In genomic region chr16:72988568-72988967, GRCh38 we compare ENCODE assay signal across 16 cellular contexts. TPM values are rescaled to one million over a fixed set of nuclear protein-coding genes. Genes with fewer than 3 reads are reported as not detected.
A peak's percentile ranks its signal among the peaks of the same experiment; 100 is the strongest.
DNase-seq lines count a peak whose midpoint lies in the region; ATAC-seq, FAIRE-seq and TF ChIP-seq lines count a peak whose summit lies in the region.
"Had no signal": no experiment of that assay in that cellular context is flagged by ENCODE, and none has a peak within 500 bp of the region (broad histone marks: within the 10 kb centered on the region; RNA-seq: fewer than 3 reads in every experiment).

No MANE protein-coding gene starts in this region.

- no peak overlapping the region for H4K12ac ChIP-seq in trophoblast cell (ENCODE audit: low read depth, low read length)

- H3K9ac ChIP-seq in IMR-90 (ENCODE audit: low read depth, low read length) (no peak overlapping the region), K562 (ENCODE audit: insufficient read depth in 1 of 2, low read depth in 2 of 2, low read length in 2 of 2) (no peak overlapping the region), trophoblast cell (ENCODE audit: low read length) (no peak overlapping the region)

- H2AFZ ChIP-seq in IMR-90 (replicated peaks; ENCODE audit: low read length, poor library complexity) (no peak overlapping the region), K562 (ENCODE audit: low read depth, low read length) (no peak overlapping the region), trophoblast cell (ENCODE audit: insufficient read depth, low read length, poor library complexity) (no peak overlapping the region)

- ATAC-seq in IMR-90 (ENCODE audit: low read depth) (no peak), K562 (no peak), HG02870 (IDR thresholded peaks at IDR 0.05; ENCODE audit: unreplicated experiment) (no peak)

- no peak for TF ChIP-seq POLR2A in IMR-90 (IDR thresholded peaks at IDR 0.05; ENCODE audit: low read depth, low read length)
- no peak for TF ChIP-seq POLR2A in K562 (conservative IDR thresholded peaks at IDR 0.05)
- no peak for TF ChIP-seq POLR2A in tibial nerve (IDR thresholded peaks at IDR 0.05)

- H2AK5ac ChIP-seq in IMR-90 (ENCODE audit: low read depth, low read length) (no peak overlapping the region), trophoblast cell (ENCODE audit: low read length) (no peak overlapping the region)

- no peak for DNase-seq in IMR-90
- DNase-seq in K562 (ENCODE audit: extremely low read depth in 1 of 4, low spot score in 3 of 4): no peak
- DNase-seq in trophoblast cell: no peak
- DNase-seq in tibial nerve (ENCODE audit: low spot score in 2 of 2): no peak
- no peak for DNase-seq in KG1 (lab: John Stamatoyannopoulos, UW)
- DNase-seq in hepatic stellate cell (ENCODE audit: low spot score): no peak
- DNase-seq: activated CD4-positive, alpha-beta T cell treated with anti-CD3 and anti-CD28 coated beads, Interleukin-2, amount 50 U/mL, for 48 hours; activated naive CD4-positive, alpha-beta T cell treated with anti-CD3 and anti-CD28 coated beads, Interleukin-2, amount 10 ng/mL, durations not matched to agents 7 days and 5 days; COR-L47; MM.1S; NCI-H1694; NCI-H226; posterior cingulate gyrus had no signal

- H3K9me1 ChIP-seq in IMR-90 (ENCODE audit: insufficient read depth, low read length) (peaks cover 34% of the 10 kb centered on the region), K562 (ENCODE audit: control insufficient read depth, insufficient read depth, low read length) (no peaks in the 10 kb centered on the region)

- H3K56ac ChIP-seq in IMR-90 (ENCODE audit: extremely low read depth, insufficient read depth, low read length): no peak overlapping the region

- H3K14ac ChIP-seq in IMR-90 (replicated peaks; ENCODE audit: low read depth, low read length) (no peak overlapping the region), trophoblast cell (ENCODE audit: low read length) (no peak overlapping the region)

- peaks cover 34% of the 10 kb centered on the region for H4K20me1 ChIP-seq in IMR-90 (ENCODE audit: insufficient read depth, low read length)
- H4K20me1 ChIP-seq in K562 (replicated peaks; ENCODE audit: control insufficient read depth, insufficient read depth, low read length): no peaks in the 10 kb centered on the region

- TF ChIP-seq CTCF in IMR-90 (conservative IDR thresholded peaks at IDR 0.05; ENCODE audit: low read depth, low read length): no peak
- TF ChIP-seq CTCF in K562 (IDR thresholded peaks at IDR 0.05 in 2 of 3, conservative IDR thresholded peaks at IDR 0.05 in 1 of 3; ENCODE audit: insufficient read depth in 2 of 3, low read depth in 1 of 3, low read length in 3 of 3): no peak
- TF ChIP-seq CTCF in tibial nerve (IDR thresholded peaks at IDR 0.05): no peak

- no peak overlapping the region for H3K23ac ChIP-seq in IMR-90 (ENCODE audit: low read depth, low read length)
- no peak overlapping the region for H3K23ac ChIP-seq in trophoblast cell (ENCODE audit: low read length)

- no peak overlapping the region for H4K8ac ChIP-seq in IMR-90 (ENCODE audit: low read depth in 2 of 2, low read length in 2 of 2)
- no peak overlapping the region for H4K8ac ChIP-seq in trophoblast cell (ENCODE audit: low read depth, low read length)

- TF ChIP-seq RAD21 in IMR-90 (IDR thresholded peaks at IDR 0.05; ENCODE audit: low read length) (no peak), K562 (CRISPR knock-in tag; conservative IDR thresholded peaks at IDR 0.05 in 1 of 2, IDR thresholded peaks at IDR 0.05 in 1 of 2) (no peak)

- no peak overlapping the region for H4K91ac ChIP-seq in IMR-90 (ENCODE audit: insufficient read depth, low read depth, low read length)
- H4K91ac ChIP-seq in trophoblast cell (ENCODE audit: low read depth, low read length): no peak overlapping the region

- TF ChIP-seq EP300 in K562 (IDR thresholded peaks at IDR 0.05; ENCODE audit: low read length): no peak
- no peak for TF ChIP-seq EP300 in tibial nerve (IDR thresholded peaks at IDR 0.05)

- no peak overlapping the region for H2BK12ac ChIP-seq in trophoblast cell (ENCODE audit: low read length)

- no peak for FAIRE-seq in K562 (lab: Jason Lieb, UNC)
- FAIRE-seq: H1 had no signal

- intact Hi-C loops in IMR-90 (cut with micrococcal nuclease) (no loop called here), K562 (cut with micrococcal nuclease) (no loop called here)

- POLR2A ChIA-PET in IMR-90 (lab: Charles Lee; ENCODE audit: unreplicated experiment): no interaction called here
- POLR2A ChIA-PET in K562 (lab: Yijun Ruan, JAX): interaction anchor here (0.7 kb wide), 1 partner anchor 11 kb away, joined by 3 read pairs; no protein-coding TSS in a partner anchor

- in situ Hi-C loops in IMR-90 (cut with MboI; ENCODE audit: low sequenced_read_pairs): no loop called here
- in situ Hi-C loops in K562 (cut with MboI): no loop called here

- H3K36me3 ChIP-seq in IMR-90 (ENCODE audit: control insufficient read depth, insufficient read depth, low read length): no peaks in the 10 kb centered on the region
- H3K36me3 ChIP-seq in K562 (ENCODE audit: control insufficient read depth, insufficient read depth, low read length): no peaks in the 10 kb centered on the region
- no peaks in the 10 kb centered on the region for H3K36me3 ChIP-seq in trophoblast cell (ENCODE audit: control insufficient read depth in 1 of 2, insufficient read depth in 2 of 2, low read length in 2 of 2)
- no peaks in the 10 kb centered on the region for H3K36me3 ChIP-seq in tibial nerve
- H3K36me3 ChIP-seq: Peyer's patch had no signal

- H2AK9ac ChIP-seq in IMR-90 (replicated peaks; ENCODE audit: low read depth, low read length, poor library complexity): no peak overlapping the region

- CTCF ChIA-PET in IMR-90 (lab: Yijun Ruan, JAX): no interaction called here
- CTCF ChIA-PET in K562 (lab: Yijun Ruan, JAX; ENCODE audit: low intra/inter-chr PET ratio): no interaction called here

- H2BK120ac ChIP-seq in IMR-90 (ENCODE audit: low read depth, low read length) (no peak overlapping the region), trophoblast cell (ENCODE audit: insufficient read depth, low read length, poor library complexity) (no peak overlapping the region)

- H3K4me2 ChIP-seq in IMR-90 (ENCODE audit: low read depth, low read length) (no peak overlapping the region), K562 (ENCODE audit: insufficient read depth, low read length) (no peak overlapping the region), trophoblast cell (ENCODE audit: low read length) (no peak overlapping the region)

- no peak overlapping the region for H2BK15ac ChIP-seq in IMR-90 (ENCODE audit: low read depth, low read length)

- H3K9me3 ChIP-seq in IMR-90 (ENCODE audit: control insufficient read depth, insufficient read depth, low read length) (no peaks in the 10 kb centered on the region), K562 (replicated peaks; ENCODE audit: control insufficient read depth, insufficient read depth, low read depth, low read length) (no peaks in the 10 kb centered on the region), trophoblast cell (ENCODE audit: insufficient read depth, low read depth, low read length) (no peaks in the 10 kb centered on the region), tibial nerve (no peaks in the 10 kb centered on the region)
- H3K9me3 ChIP-seq: Peyer's patch had no signal

- no peak overlapping the region for H2BK20ac ChIP-seq in IMR-90 (ENCODE audit: low read depth, low read length)

- BruUV-seq in IMR-90 (replicated peaks; lab: Mats Ljungman, UMichigan): no TSS peak
- BruUV-seq in K562 (replicated peaks; lab: Mats Ljungman, UMichigan): no TSS peak

- H3K27me3 ChIP-seq in IMR-90 (ENCODE audit: control insufficient read depth, insufficient read depth, low read length): no peaks in the 10 kb centered on the region
- H3K27me3 ChIP-seq in K562 (ENCODE audit: control insufficient read depth in 2 of 2, insufficient read depth in 2 of 2, low read length in 2 of 2): peaks cover 20 to 75% of the 10 kb centered on the region in 2 experiments; a peak in 4 of 5 replicates
- H3K27me3 ChIP-seq in trophoblast cell (ENCODE audit: insufficient read depth, low read length): no peaks in the 10 kb centered on the region
- H3K27me3 ChIP-seq in tibial nerve: no peaks in the 10 kb centered on the region
- H3K27me3 ChIP-seq: Peyer's patch had no signal

- no peak overlapping the region for H3K4ac ChIP-seq in IMR-90 (ENCODE audit: low read depth, low read length)
- H3K4ac ChIP-seq in trophoblast cell (ENCODE audit: low read depth, low read length): peak overlapping the region; percentile 39

- H3K79me1 ChIP-seq in IMR-90 (ENCODE audit: low read depth in 1 of 2, low read length in 2 of 2) (peaks cover 47 to 87% of the 10 kb centered on the region in 2 experiments), trophoblast cell (ENCODE audit: low read length) (peaks cover 27% of the 10 kb centered on the region)

- H4K5ac ChIP-seq in IMR-90 (ENCODE audit: low read depth, low read length): no peak overlapping the region

- H3K79me2 ChIP-seq in K562 (ENCODE audit: control insufficient read depth, insufficient read depth, low read length) (no peaks in the 10 kb centered on the region), trophoblast cell (ENCODE audit: control insufficient read depth, insufficient read depth, low read length, poor library complexity) (peaks cover 18% of the 10 kb centered on the region)

- H3K18ac ChIP-seq in IMR-90 (ENCODE audit: low read depth, low read length): no peak overlapping the region
- H3K18ac ChIP-seq in trophoblast cell (ENCODE audit: low read length): no peak overlapping the region

- WGBS in IMR-90 (ENCODE audit: extremely low coverage in 2 of 2, insufficient read length in 1 of 2), 2 experiments: no CpG with 5 or more reads among the region's 1 CpG
- WGBS in K562 (ENCODE audit: insufficient coverage, low coverage, missing lambda C conversion rate): 0% methylated on average over 1 of the region's 1 CpG
- no CpG with 5 or more reads among the region's 1 CpG for WGBS in trophoblast cell (ENCODE audit: extremely low coverage, insufficient coverage, insufficient read length)
- 83 to 89% methylated on average over 1 of the region's 1 CpG for WGBS in tibial nerve, 2 donors

- H2BK5ac ChIP-seq in IMR-90 (ENCODE audit: low read depth, low read length, poor library complexity, severe bottlenecking) (no peak overlapping the region), trophoblast cell (ENCODE audit: low read depth, low read length, poor library complexity) (no peak overlapping the region)

- H3K27ac ChIP-seq in IMR-90 (ENCODE audit: insufficient read depth, low read length) (no peak overlapping the region), K562 (ENCODE audit: extremely low read depth, low read depth, low read length) (no peak overlapping the region), trophoblast cell (ENCODE audit: low read depth, low read length) (no peak overlapping the region), tibial nerve (peak overlapping the region; percentile 67 to 89 (median 69))

- dilution Hi-C loops in IMR-90 (cut with HindIII; ENCODE audit: low sequenced_read_pairs, unreplicated experiment): no loop called here

- no peak overlapping the region for H3K4me3 ChIP-seq in IMR-90 (ENCODE audit: insufficient read depth, low read depth, low read length)
- H3K4me3 ChIP-seq in K562: no peak overlapping the region
- no peak overlapping the region for H3K4me3 ChIP-seq in trophoblast cell (ENCODE audit: low read depth, low read length)
- H3K4me3 ChIP-seq in tibial nerve: no peak overlapping the region
- H3K4me3 ChIP-seq: Peyer's patch had no signal

- H3K4me1 ChIP-seq in IMR-90 (ENCODE audit: control insufficient read depth, insufficient read depth, low read length) (peaks cover 31% of the 10 kb centered on the region), K562 (replicated peaks in 1 of 2; ENCODE audit: control insufficient read depth in 2 of 2, insufficient read depth in 2 of 2, low read length in 2 of 2) (no peaks in the 10 kb centered on the region; a peak in 1 of 5 replicates), trophoblast cell (ENCODE audit: control insufficient read depth in 1 of 2, insufficient read depth in 2 of 2, low read length in 2 of 2) (peaks cover 46 to 55% of the 10 kb centered on the region in 2 experiments), tibial nerve (peaks cover 9 to 98% (median 54%) of the 10 kb centered on the region in 4 donors)

RNA-seq across cellular contexts. Expression of gene ZFHX3, which starts 59.4 kb away (rescaled TPM):
- total RNA-seq in IMR-90 (2012; rRNA removed) (1.4 and 2.2 TPM in 2 replicates), K562 (2014; rRNA removed) (not detected in 2 replicates), K562 (2014; rRNA removed; fragmentation: Illumina TruSeq; extraction: Trizol) (not detected in 2 replicates), K562 (2015; rRNA removed; fragmentation: Illumina TruSeq; extraction: Trizol) (not detected in 2 replicates), K562 (2021) (0.07 and 0.11 TPM in 2 replicates), tibial nerve (10 to 100 TPM; 36.3 to 44.0 (median 38.1) TPM)
- polyA plus RNA-seq in IMR-90 (2012; rRNA removed) (1.7 and 2.0 TPM in 2 replicates), K562 (2011; rRNA removed) (0.01 TPM in 2 replicates), K562 (2014; fragmentation: Illumina TruSeq; extraction: Trizol) (0.01 TPM in 1 of 2 replicates, not detected in the other), K562 (2014; fragmentation: Nextera tagmentation; extraction: Ambion mirVana) (under 1 TPM; 0.06 to 0.23 TPM), K562 (2014; rRNA removed) (0.05 TPM in 1 of 2 replicates, not detected in the other)
- polyA plus RNA-seq in IMR-90 (2012; cell fraction: cytosol; rRNA removed): 0.78 and 1.1 TPM in 2 replicates
- polyA plus RNA-seq in IMR-90 (2012; cell fraction: nucleus; rRNA removed; ENCODE audit: low replicate concordance): 1.9 and 2.8 TPM in 2 replicates
- 0.12 and 0.19 TPM in 2 replicates for total RNA-seq in K562 (2011; cell fraction: chromatin; rRNA removed; ENCODE audit: low replicate concordance)
- under 0.01 and 0.17 TPM in 2 replicates for total RNA-seq in K562 (2011; cell fraction: nucleolus; rRNA removed)
- total RNA-seq in K562 (2011; cell fraction: nucleoplasm; rRNA removed): 0.07 and 0.15 TPM in 2 replicates
- 0.01 TPM in 2 replicates for polyA plus RNA-seq in K562 (2011; cell fraction: cytosol; rRNA removed)
- polyA plus RNA-seq in K562 (2011; cell fraction: nucleus; rRNA removed): 0.03 and 0.04 TPM in 2 replicates
- polyA plus RNA-seq in K562 (2012): 0.51 and 0.76 TPM in 2 replicates
- 0.03 and 0.07 TPM in 2 replicates for polyA minus RNA-seq in K562 (2011; rRNA and poly(A)+ RNA removed)
- polyA minus RNA-seq in K562 (2011; cell fraction: cytosol; rRNA and poly(A)+ RNA removed): 0.09 and 0.10 TPM in 2 replicates
- polyA minus RNA-seq in K562 (2011; cell fraction: nucleus; rRNA and poly(A)+ RNA removed): 0.11 and 0.13 TPM in 2 replicates
- 36.4 and 36.5 TPM in 2 replicates for polyA plus RNA-seq in trophoblast cell (2013)

Comparison
In these comparisons a context has a peak if more than half of its experiments do, and no peak if none do; other contexts are left out.
1. H3K27ac ChIP-seq: peak in tibial nerve (4 of 4); none in IMR-90 (single experiment), K562 (single experiment) and trophoblast cell (single experiment).
2. RNA of gene ZFHX3, which starts 59.4 kb away (total RNA-seq): 36.3 to 44.0 TPM in tibial nerve; 1.4 to 2.2 TPM in IMR-90 and under 0.01 to 0.19 TPM in K562; every median in the first group is over 10 times any median in the second.